ENCODE assay signal across 8 cellular contexts in the genomic region with DNA sequence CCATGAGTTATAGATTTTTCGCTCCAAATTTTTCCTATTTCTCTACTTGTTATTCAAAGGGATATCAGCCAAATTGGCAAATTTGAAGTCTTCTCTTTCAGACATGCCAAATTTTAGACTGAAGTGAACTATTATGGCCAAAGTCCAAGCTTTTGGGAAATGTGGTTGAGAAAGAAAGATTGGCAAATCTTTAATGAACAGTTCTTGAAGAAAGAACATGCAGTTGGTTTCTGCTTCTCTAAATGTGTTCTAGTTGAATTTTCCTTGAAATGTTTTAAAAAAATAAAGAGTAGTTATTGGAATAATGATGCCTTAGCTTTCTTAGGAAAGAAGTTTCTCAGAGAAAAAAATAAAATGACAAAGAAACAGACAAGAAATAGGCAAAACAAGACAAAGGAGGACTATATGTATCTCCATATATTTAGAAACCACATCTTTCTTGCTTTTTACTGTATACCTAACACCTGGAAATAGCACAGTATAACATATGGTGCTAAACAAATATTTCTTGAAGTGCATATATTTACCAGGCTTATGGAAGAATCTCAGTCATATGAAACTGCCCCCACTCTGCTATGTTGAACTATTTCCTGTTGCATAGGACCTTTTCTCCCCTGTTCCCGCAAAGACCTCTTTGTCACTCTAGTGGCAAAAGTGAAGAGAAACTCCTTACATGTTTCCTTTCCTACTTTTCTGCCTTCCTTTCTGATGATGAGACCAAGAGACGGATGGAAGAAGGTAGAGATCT.
DNase-seq lines count a peak whose midpoint lies in the region; ATAC-seq and TF ChIP-seq lines count a peak whose summit lies in the region.

No MANE protein-coding gene starts in this region.

- H3K79me2 ChIP-seq in osteoblast (ENCODE audit: insufficient read depth, low read length) = no peaks in the 10 kb centered on the region

- H4K20me1 ChIP-seq in osteoblast (ENCODE audit: insufficient read depth, low read length) = no peaks in the 10 kb centered on the region

- no peaks in the 10 kb centered on the region for H3K27me3 ChIP-seq in body of pancreas
- H3K27me3 ChIP-seq in osteoblast (ENCODE audit: insufficient read depth, low read length) = no peaks in the 10 kb centered on the region

- TF ChIP-seq POLR2A in body of pancreas (IDR thresholded peaks at IDR 0.05) = no peak

- no peak for DNase-seq in body of pancreas
- peak; percentile 35 for DNase-seq in osteoblast (ENCODE audit: insufficient read length, low spot score, missing footprints)
- no peak for DNase-seq in T-helper 9 cell
- DNase-seq in A172 (ENCODE audit: low spot score) = no peak
- no peak for DNase-seq in activated effector memory CD4-positive, alpha-beta T cell treated with anti-CD3 and anti-CD28 coated beads, Interleukin-2, amount 50 U/mL, for 16 hours
- no peak for DNase-seq in NCI-H187 (lab: John Stamatoyannopoulos, UW)

- ATAC-seq in GM18873 (IDR thresholded peaks at IDR 0.05; ENCODE audit: low FRiP score, unreplicated experiment) (peak; percentile 59), HG02885 (IDR thresholded peaks at IDR 0.05; ENCODE audit: poor library complexity, unreplicated experiment) (peak; percentile 31), body of pancreas (no peak)

- peaks cover 42% of the 10 kb centered on the region for H3K4me1 ChIP-seq in body of pancreas
- H3K4me1 ChIP-seq in osteoblast (ENCODE audit: insufficient read depth, low read length) = peaks cover 4% of the 10 kb centered on the region

- no peaks in the 10 kb centered on the region for H3K36me3 ChIP-seq in body of pancreas (replicated peaks in 1 of 2; ENCODE audit: insufficient read depth in 1 of 2, low read depth in 2 of 2)
- no peaks in the 10 kb centered on the region for H3K36me3 ChIP-seq in osteoblast (ENCODE audit: insufficient read depth, low read length)

- WGBS in body of pancreas, 2 donors = 74 to 88% methylated on average over 3 of the region's 3 CpGs

- H3K27ac ChIP-seq in body of pancreas (peak overlapping the region; percentile 57 to 86 (median 76)), osteoblast (ENCODE audit: low read depth, low read length) (no peak overlapping the region)

- intact Hi-C loops in body of pancreas (cut with DNase I) = no loop called here

- H3K4me3 ChIP-seq in body of pancreas = no peak overlapping the region
- H3K4me3 ChIP-seq in osteoblast (ENCODE audit: insufficient read depth, low read length) = no peak overlapping the region

- H3K9me3 ChIP-seq in body of pancreas (no peaks in the 10 kb centered on the region), osteoblast (ENCODE audit: low read depth, low read length) (no peaks in the 10 kb centered on the region)

- H3K4me2 ChIP-seq in osteoblast (ENCODE audit: insufficient read depth, low read length) = no peak overlapping the region

- TF ChIP-seq CTCF in body of pancreas (IDR thresholded peaks at IDR 0.05) = no peak
- no peak for TF ChIP-seq CTCF in osteoblast (IDR thresholded peaks at IDR 0.05; ENCODE audit: extremely low read depth, low read depth, low read length)

- H2AFZ ChIP-seq in osteoblast (ENCODE audit: low read length) = peak overlapping the region; percentile 54
